ENCODE assay signal across 1 cellular context in genomic region chr1:70205076-70205436, GRCh38.
A peak's percentile ranks its signal among the peaks of the same experiment; 100 is the strongest.
TF ChIP-seq lines count a peak whose summit lies in the region.

No MANE protein-coding gene starts in this region.

TF ChIP-seq in HepG2, 621 proteins besides CTCF, POLR2A, EP300 and RAD21:
- TF ChIP-seq CCAR2 (optimal IDR thresholded peaks at IDR 0.05; ENCODE audit: low read depth, low read length): peak; percentile 22
- TF ChIP-seq, protein P1, sequence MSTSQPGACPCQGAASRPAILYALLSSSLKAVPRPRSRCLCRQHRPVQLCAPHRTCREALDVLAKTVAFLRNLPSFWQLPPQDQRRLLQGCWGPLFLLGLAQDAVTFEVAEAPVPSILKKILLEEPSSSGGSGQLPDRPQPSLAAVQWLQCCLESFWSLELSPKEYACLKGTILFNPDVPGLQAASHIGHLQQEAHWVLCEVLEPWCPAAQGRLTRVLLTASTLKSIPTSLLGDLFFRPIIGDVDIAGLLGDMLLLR (CRISPR knock-in tag; IDR thresholded peaks at IDR 0.05): no peak
- TF ChIP-seq NFIC (IDR thresholded peaks at IDR 0.05; ENCODE audit: low read length): 0 out of 2 replicates have a peak, but pooled peaks have one; percentile 35
- TF ChIP-seq, protein P2, sequence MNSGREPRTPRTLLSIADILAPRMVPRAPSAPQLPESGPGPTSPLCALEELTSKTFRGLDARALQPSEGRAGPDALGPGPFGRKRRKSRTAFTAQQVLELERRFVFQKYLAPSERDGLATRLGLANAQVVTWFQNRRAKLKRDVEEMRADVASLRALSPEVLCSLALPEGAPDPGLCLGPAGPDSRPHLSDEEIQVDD (CRISPR knock-in tag; IDR thresholded peaks at IDR 0.05; ENCODE audit: borderline replicate concordance): no peak
- TF ChIP-seq E2F2 (CRISPR knock-in tag; IDR thresholded peaks at IDR 0.05; ENCODE audit: borderline replicate concordance): 0 out of 2 replicates have a peak, but pooled peaks have one; percentile 46
- no peak for TF ChIP-seq NCOA5 (CRISPR knock-in tag; IDR thresholded peaks at IDR 0.05)
- TF ChIP-seq MXI1 (IDR thresholded peaks at IDR 0.05; ENCODE audit: borderline replicate concordance, low read depth, low read length): no peak
- TF ChIP-seq FIP1L1 (IDR thresholded peaks at IDR 0.05; ENCODE audit: borderline replicate concordance, insufficient read depth, low read depth, low read length): no peak
- 0 out of 2 replicates have a peak, but pooled peaks have one; percentile 9 for TF ChIP-seq ELF4 (CRISPR knock-in tag; IDR thresholded peaks at IDR 0.05; ENCODE audit: borderline replicate concordance)
- no peak for TF ChIP-seq HNRNPLL (IDR thresholded peaks at IDR 0.05; ENCODE audit: low read depth, low read length, poor library complexity, severe bottlenecking)
- no peak for TF ChIP-seq CENPX (CRISPR knock-in tag; IDR thresholded peaks at IDR 0.05)
- no peak for TF ChIP-seq TBP (CRISPR knock-in tag; IDR thresholded peaks at IDR 0.05)
- no peak for TF ChIP-seq ZKSCAN5 (CRISPR knock-in tag; IDR thresholded peaks at IDR 0.05)
- TF ChIP-seq ZNF792 (CRISPR knock-in tag; IDR thresholded peaks at IDR 0.05): no peak
- TF ChIP-seq, protein P3, sequence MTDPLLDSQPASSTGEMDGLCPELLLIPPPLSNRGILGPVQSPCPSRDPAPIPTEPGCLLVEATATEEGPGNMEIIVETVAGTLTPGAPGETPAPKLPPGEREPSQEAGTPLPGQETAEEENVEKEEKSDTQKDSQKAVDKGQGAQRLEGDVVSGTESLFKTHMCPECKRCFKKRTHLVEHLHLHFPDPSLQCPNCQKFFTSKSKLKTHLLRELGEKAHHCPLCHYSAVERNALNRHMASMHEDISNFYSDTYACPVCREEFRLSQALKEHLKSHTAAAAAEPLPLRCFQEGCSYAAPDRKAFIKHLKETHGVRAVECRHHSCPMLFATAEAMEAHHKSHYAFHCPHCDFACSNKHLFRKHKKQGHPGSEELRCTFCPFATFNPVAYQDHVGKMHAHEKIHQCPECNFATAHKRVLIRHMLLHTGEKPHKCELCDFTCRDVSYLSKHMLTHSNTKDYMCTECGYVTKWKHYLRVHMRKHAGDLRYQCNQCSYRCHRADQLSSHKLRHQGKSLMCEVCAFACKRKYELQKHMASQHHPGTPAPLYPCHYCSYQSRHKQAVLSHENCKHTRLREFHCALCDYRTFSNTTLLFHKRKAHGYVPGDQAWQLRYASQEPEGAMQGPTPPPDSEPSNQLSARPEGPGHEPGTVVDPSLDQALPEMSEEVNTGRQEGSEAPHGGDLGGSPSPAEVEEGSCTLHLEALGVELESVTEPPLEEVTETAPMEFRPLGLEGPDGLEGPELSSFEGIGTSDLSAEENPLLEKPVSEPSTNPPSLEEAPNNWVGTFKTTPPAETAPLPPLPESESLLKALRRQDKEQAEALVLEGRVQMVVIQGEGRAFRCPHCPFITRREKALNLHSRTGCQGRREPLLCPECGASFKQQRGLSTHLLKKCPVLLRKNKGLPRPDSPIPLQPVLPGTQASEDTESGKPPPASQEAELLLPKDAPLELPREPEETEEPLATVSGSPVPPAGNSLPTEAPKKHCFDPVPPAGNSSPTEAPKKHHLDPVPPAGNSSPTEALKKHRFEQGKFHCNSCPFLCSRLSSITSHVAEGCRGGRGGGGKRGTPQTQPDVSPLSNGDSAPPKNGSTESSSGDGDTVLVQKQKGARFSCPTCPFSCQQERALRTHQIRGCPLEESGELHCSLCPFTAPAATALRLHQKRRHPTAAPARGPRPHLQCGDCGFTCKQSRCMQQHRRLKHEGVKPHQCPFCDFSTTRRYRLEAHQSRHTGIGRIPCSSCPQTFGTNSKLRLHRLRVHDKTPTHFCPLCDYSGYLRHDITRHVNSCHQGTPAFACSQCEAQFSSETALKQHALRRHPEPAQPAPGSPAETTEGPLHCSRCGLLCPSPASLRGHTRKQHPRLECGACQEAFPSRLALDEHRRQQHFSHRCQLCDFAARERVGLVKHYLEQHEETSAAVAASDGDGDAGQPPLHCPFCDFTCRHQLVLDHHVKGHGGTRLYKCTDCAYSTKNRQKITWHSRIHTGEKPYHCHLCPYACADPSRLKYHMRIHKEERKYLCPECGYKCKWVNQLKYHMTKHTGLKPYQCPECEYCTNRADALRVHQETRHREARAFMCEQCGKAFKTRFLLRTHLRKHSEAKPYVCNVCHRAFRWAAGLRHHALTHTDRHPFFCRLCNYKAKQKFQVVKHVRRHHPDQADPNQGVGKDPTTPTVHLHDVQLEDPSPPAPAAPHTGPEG (CRISPR knock-in tag; IDR thresholded peaks at IDR 0.05): no peak
- TF ChIP-seq, protein P4, sequence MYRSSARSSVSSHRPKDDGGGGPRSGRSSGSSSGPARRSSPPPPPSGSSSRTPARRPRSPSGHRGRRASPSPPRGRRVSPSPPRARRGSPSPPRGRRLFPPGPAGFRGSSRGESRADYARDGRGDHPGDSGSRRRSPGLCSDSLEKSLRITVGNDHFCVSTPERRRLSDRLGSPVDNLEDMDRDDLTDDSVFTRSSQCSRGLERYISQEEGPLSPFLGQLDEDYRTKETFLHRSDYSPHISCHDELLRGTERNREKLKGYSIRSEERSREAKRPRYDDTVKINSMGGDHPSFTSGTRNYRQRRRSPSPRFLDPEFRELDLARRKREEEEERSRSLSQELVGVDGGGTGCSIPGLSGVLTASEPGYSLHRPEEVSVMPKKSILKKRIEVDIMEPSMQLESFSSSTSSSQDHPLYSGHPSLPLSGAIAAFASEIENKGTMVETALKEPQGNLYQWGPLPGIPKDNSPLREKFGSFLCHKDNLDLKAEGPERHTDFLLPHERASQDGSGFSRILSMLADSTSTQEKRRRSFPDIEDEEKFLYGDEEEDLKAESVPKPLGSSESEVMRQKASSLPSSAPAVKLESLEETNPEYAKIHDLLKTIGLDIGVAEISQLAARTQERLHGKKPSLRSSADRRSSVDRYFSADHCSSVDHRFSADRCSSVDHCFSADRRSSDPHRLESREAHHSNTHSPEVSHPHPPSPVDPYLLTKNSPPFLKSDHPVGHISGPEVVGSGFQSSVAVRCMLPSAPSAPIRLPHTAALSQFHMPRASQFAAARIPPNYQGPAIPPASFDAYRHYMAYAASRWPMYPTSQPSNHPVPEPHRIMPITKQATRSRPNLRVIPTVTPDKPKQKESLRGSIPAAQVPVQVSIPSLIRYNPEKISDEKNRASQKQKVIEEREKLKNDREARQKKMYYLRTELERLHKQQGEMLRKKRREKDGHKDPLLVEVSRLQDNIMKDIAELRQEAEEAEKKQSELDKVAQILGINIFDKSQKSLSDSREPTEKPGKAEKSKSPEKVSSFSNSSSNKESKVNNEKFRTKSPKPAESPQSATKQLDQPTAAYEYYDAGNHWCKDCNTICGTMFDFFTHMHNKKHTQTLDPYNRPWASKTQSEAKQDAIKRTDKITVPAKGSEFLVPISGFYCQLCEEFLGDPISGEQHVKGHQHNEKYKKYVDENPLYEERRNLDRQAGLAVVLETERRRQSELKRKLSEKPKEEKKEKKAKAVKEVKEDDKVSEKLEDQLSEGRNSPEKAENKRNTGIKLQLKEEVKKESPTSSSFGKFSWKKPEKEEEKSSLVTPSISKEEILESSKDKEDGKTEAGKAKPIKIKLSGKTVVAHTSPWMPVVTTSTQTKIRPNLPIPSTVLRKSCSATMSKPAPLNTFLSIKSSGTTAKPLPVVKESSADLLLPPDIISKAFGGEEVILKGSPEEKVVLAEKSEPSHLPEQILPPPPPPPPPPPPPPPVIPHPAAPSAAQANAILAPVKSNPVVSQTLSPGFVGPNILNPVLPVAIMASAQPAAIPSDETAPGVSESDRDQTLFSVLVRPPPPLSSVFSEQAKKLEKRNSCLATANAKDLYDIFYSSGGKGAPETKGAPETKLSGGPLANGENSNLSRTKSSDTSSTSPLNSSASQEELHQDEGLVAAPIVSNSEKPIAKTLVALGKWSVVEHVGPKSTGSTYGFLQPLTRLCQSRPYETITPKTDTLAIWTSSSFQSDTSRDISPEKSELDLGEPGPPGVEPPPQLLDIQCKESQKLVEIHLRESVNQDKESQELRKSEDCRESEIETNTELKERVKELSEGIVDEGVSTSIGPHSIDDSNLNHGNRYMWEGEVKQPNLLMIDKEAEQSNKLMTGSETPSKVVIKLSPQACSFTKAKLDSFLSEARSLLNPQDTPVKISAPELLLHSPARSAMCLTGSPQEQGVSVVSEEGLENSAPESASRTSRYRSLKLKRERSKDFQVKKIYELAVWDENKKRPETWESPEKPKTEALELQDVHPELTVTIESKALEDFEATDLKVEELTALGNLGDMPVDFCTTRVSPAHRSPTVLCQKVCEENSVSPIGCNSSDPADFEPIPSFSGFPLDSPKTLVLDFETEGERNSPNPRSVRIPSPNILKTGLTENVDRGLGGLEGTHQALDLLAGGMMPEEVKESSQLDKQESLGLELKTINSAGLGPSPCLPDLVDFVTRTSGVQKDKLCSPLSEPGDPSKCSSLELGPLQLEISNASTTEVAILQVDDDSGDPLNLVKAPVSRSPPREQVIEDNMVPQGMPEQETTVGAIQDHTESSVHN (CRISPR knock-in tag; IDR thresholded peaks at IDR 0.05): peak; percentile 37; the same call in 1 of the 2 replicates
TF ChIP-seq in HepG2: peak in this region for 5.
